ENCODE assay signal across 17 cellular contexts in genomic region chr5:173062141-173062540, GRCh38. TPM values are rescaled to one million over a fixed set of nuclear protein-coding genes. Genes with fewer than 3 reads are reported as not detected.
A peak's percentile ranks its signal among the peaks of the same experiment; 100 is the strongest.
DNase-seq lines count a peak whose midpoint lies in the region; ATAC-seq and TF ChIP-seq lines count a peak whose summit lies in the region.
"Had no signal": no experiment of that assay in that cellular context is flagged by ENCODE, and none has a peak within 500 bp of the region (broad histone marks: within the 10 kb centered on the region; RNA-seq: fewer than 3 reads in every experiment).

No MANE protein-coding gene starts in this region.

- CTCF ChIA-PET in activated CD4-positive, alpha-beta memory T cell treated with anti-CD3 and anti-CD28 coated beads for 36 hours (lab: Charles Lee): interaction anchor here (1.9 kb wide), 1 partner anchor 78 kb away, joined by 8 read pairs; the partner anchor contains the start of gene ATP6V0E1
- CTCF ChIA-PET in activated CD4-positive, alpha-beta memory T cell treated with anti-CD3 and anti-CD28 coated beads, Interleukin-2, amount 10 ng/mL, durations not matched to agents 7 days and 5 days (lab: Charles Lee): interaction anchor here (1.0 kb wide), 1 partner anchor 78 kb away, joined by 4 read pairs; the partner anchor contains the start of gene ATP6V0E1

- ATAC-seq in CD4-positive, CD25-positive, alpha-beta regulatory T cell (ENCODE audit: low read depth in 2 of 2): no peak
- no peak for ATAC-seq in activated T-helper 17 cell treated with anti-CD3 and anti-CD28 coated beads, Interleukin-2, amount 50 U/mL, for 72 hours (replicated peaks)
- ATAC-seq in GM19324 (IDR thresholded peaks at IDR 0.05; ENCODE audit: low FRiP score, unreplicated experiment): no peak
- ATAC-seq: HCT116 had no signal

- peaks cover 10% of the 10 kb centered on the region for H3K36me3 ChIP-seq in CD4-positive, CD25-positive, alpha-beta regulatory T cell (ENCODE audit: control insufficient read depth, insufficient read depth, low read length)

- H3K27ac ChIP-seq in CD4-positive, CD25-positive, alpha-beta regulatory T cell (ENCODE audit: insufficient read depth, low read length, poor library complexity, severe bottlenecking): peak overlapping the region; percentile 49
- H3K27ac ChIP-seq: GM23248 had no signal

- no peak overlapping the region for H3K4me3 Mint-ChIP-seq in activated CD4-positive, alpha-beta memory T cell treated with anti-CD3 and anti-CD28 coated beads for 36 hours
- no peak overlapping the region for H3K4me3 Mint-ChIP-seq in activated CD4-positive, alpha-beta memory T cell treated with anti-CD3 and anti-CD28 coated beads, Interleukin-2, amount 10 ng/mL, durations not matched to agents 7 days and 5 days
- peak overlapping the region in 2 of 4 donors; percentile 42 to 46 for H3K4me3 Mint-ChIP-seq in CD4-positive, CD25-positive, alpha-beta regulatory T cell
- peak overlapping the region; percentile 44 for H3K4me3 Mint-ChIP-seq in activated T-helper 17 cell treated with anti-CD3 and anti-CD28 coated beads, Interleukin-2, amount 50 U/mL, for 72 hours
- no peak overlapping the region for H3K4me3 Mint-ChIP-seq in progenitor cell of endocrine pancreas (ENCODE audit: low read depth)
- H3K4me3 Mint-ChIP-seq: CD14-positive monocyte had no signal

- POLR2A ChIA-PET in activated CD4-positive, alpha-beta memory T cell treated with anti-CD3 and anti-CD28 coated beads for 36 hours (lab: Charles Lee): interaction anchor here (0.5 to 1.3 kb wide), 2 partner anchors 78 to 274 kb away, joined by 4 to 5 read pairs; no protein-coding TSS in a partner anchor
- POLR2A ChIA-PET in activated CD4-positive, alpha-beta memory T cell treated with anti-CD3 and anti-CD28 coated beads, Interleukin-2, amount 10 ng/mL, durations not matched to agents 7 days and 5 days (lab: Charles Lee): interaction anchor here (1.2 kb wide), 1 partner anchor 78 kb away, joined by 3 read pairs; no protein-coding TSS in a partner anchor

- intact Hi-C loops in activated CD4-positive, alpha-beta memory T cell treated with anti-CD3 and anti-CD28 coated beads for 36 hours (cut with micrococcal nuclease): no loop called here

- peak overlapping the region; percentile 54 for H3K27ac Mint-ChIP-seq in activated CD4-positive, alpha-beta memory T cell treated with anti-CD3 and anti-CD28 coated beads for 36 hours
- no peak overlapping the region for H3K27ac Mint-ChIP-seq in activated CD4-positive, alpha-beta memory T cell treated with anti-CD3 and anti-CD28 coated beads, Interleukin-2, amount 10 ng/mL, durations not matched to agents 7 days and 5 days
- peak overlapping the region in 1 of 3 donors; percentile 71 for H3K27ac Mint-ChIP-seq in CD4-positive, CD25-positive, alpha-beta regulatory T cell
- peak overlapping the region; percentile 64 for H3K27ac Mint-ChIP-seq in activated T-helper 17 cell treated with anti-CD3 and anti-CD28 coated beads, Interleukin-2, amount 50 U/mL, for 72 hours
- H3K27ac Mint-ChIP-seq in progenitor cell of endocrine pancreas: peak overlapping the region; percentile 19
- H3K27ac Mint-ChIP-seq: CD14-positive monocyte had no signal

- H3K9me3 ChIP-seq in CD4-positive, CD25-positive, alpha-beta regulatory T cell (ENCODE audit: control insufficient read depth in 2 of 2, low read length in 2 of 2): no peaks in the 10 kb centered on the region

- H3K27me3 Mint-ChIP-seq in activated CD4-positive, alpha-beta memory T cell treated with anti-CD3 and anti-CD28 coated beads for 36 hours: no peaks in the 10 kb centered on the region
- no peaks in the 10 kb centered on the region for H3K27me3 Mint-ChIP-seq in activated CD4-positive, alpha-beta memory T cell treated with anti-CD3 and anti-CD28 coated beads, Interleukin-2, amount 10 ng/mL, durations not matched to agents 7 days and 5 days
- H3K27me3 Mint-ChIP-seq in CD4-positive, CD25-positive, alpha-beta regulatory T cell: no peaks in the 10 kb centered on the region
- H3K27me3 Mint-ChIP-seq in activated T-helper 17 cell treated with anti-CD3 and anti-CD28 coated beads, Interleukin-2, amount 50 U/mL, for 72 hours: no peaks in the 10 kb centered on the region
- H3K27me3 Mint-ChIP-seq in progenitor cell of endocrine pancreas: no peaks in the 10 kb centered on the region

- no peak for DNase-seq in activated CD4-positive, alpha-beta memory T cell treated with anti-CD3 and anti-CD28 coated beads for 36 hours
- no peak for DNase-seq in activated CD4-positive, alpha-beta memory T cell treated with anti-CD3 and anti-CD28 coated beads, Interleukin-2, amount 10 ng/mL, durations not matched to agents 7 days and 5 days
- DNase-seq in CD4-positive, CD25-positive, alpha-beta regulatory T cell: no peak
- no peak for DNase-seq in progenitor cell of endocrine pancreas (ENCODE audit: low spot score, unreplicated experiment)
- DNase-seq in effector CD8-positive, alpha-beta T cell (lab: John Stamatoyannopoulos, UW): no peak
- DNase-seq in NCI-H1092 treated with DMSO at 0.1 percent for 48 hours (lab: John Stamatoyannopoulos, UW): no peak
- DNase-seq: Calu3; GM23248; IMR-90; NCI-H1436; NCI-H2029 treated with DMSO at 0.1 percent for 48 hours; NCI-H526 treated with DMSO at 0.1 percent for 48 hours; NK-92 treated with Interleukin-12 subunit alpha and Interleukin-12 subunit beta, amount 100 ng/mL, for 24 hours had no signal

- TF ChIP-seq CTCF in progenitor cell of endocrine pancreas (IDR thresholded peaks at IDR 0.05; ENCODE audit: unreplicated experiment): no peak

- peaks cover 60% of the 10 kb centered on the region for H3K4me1 ChIP-seq in CD4-positive, CD25-positive, alpha-beta regulatory T cell (ENCODE audit: control insufficient read depth, insufficient read depth, low read length, poor library complexity, severe bottlenecking)

- H3K27me3 ChIP-seq in CD4-positive, CD25-positive, alpha-beta regulatory T cell (ENCODE audit: control insufficient read depth, insufficient read depth, low read length): no peaks in the 10 kb centered on the region

- peaks cover 58% of the 10 kb centered on the region for H3K4me1 Mint-ChIP-seq in activated CD4-positive, alpha-beta memory T cell treated with anti-CD3 and anti-CD28 coated beads for 36 hours (ENCODE audit: low read depth)
- H3K4me1 Mint-ChIP-seq in activated CD4-positive, alpha-beta memory T cell treated with anti-CD3 and anti-CD28 coated beads, Interleukin-2, amount 10 ng/mL, durations not matched to agents 7 days and 5 days: peaks cover 46% of the 10 kb centered on the region
- peaks cover 45 to 83% (median 51%) of the 10 kb centered on the region in 4 donors for H3K4me1 Mint-ChIP-seq in CD4-positive, CD25-positive, alpha-beta regulatory T cell
- H3K4me1 Mint-ChIP-seq in activated T-helper 17 cell treated with anti-CD3 and anti-CD28 coated beads, Interleukin-2, amount 50 U/mL, for 72 hours: peaks cover 29% of the 10 kb centered on the region
- peaks cover 16% of the 10 kb centered on the region for H3K4me1 Mint-ChIP-seq in progenitor cell of endocrine pancreas (ENCODE audit: low read depth)

- H3K36me3 Mint-ChIP-seq in activated CD4-positive, alpha-beta memory T cell treated with anti-CD3 and anti-CD28 coated beads for 36 hours: no peaks in the 10 kb centered on the region
- no peaks in the 10 kb centered on the region for H3K36me3 Mint-ChIP-seq in activated CD4-positive, alpha-beta memory T cell treated with anti-CD3 and anti-CD28 coated beads, Interleukin-2, amount 10 ng/mL, durations not matched to agents 7 days and 5 days (ENCODE audit: low read depth)
- peaks cover 11% of the 10 kb centered on the region for H3K36me3 Mint-ChIP-seq in CD4-positive, CD25-positive, alpha-beta regulatory T cell
- H3K36me3 Mint-ChIP-seq in activated T-helper 17 cell treated with anti-CD3 and anti-CD28 coated beads, Interleukin-2, amount 50 U/mL, for 72 hours (ENCODE audit: low read depth): peaks cover 25% of the 10 kb centered on the region
- peaks cover 14% of the 10 kb centered on the region for H3K36me3 Mint-ChIP-seq in progenitor cell of endocrine pancreas (ENCODE audit: insufficient read depth)

- H3K4me3 ChIP-seq in CD4-positive, CD25-positive, alpha-beta regulatory T cell (ENCODE audit: low read depth, low read length): peak overlapping the region; percentile 10
- H3K4me3 ChIP-seq: GM23248 had no signal

- H3K9me3 Mint-ChIP-seq in activated CD4-positive, alpha-beta memory T cell treated with anti-CD3 and anti-CD28 coated beads for 36 hours: no peaks in the 10 kb centered on the region
- no peaks in the 10 kb centered on the region for H3K9me3 Mint-ChIP-seq in activated CD4-positive, alpha-beta memory T cell treated with anti-CD3 and anti-CD28 coated beads, Interleukin-2, amount 10 ng/mL, durations not matched to agents 7 days and 5 days
- peaks cover 0 to 1% (median 0%) of the 10 kb centered on the region in 7 donors for H3K9me3 Mint-ChIP-seq in CD4-positive, CD25-positive, alpha-beta regulatory T cell
- no peaks in the 10 kb centered on the region for H3K9me3 Mint-ChIP-seq in activated T-helper 17 cell treated with anti-CD3 and anti-CD28 coated beads, Interleukin-2, amount 50 U/mL, for 72 hours
- H3K9me3 Mint-ChIP-seq in progenitor cell of endocrine pancreas (ENCODE audit: low read depth): peaks cover 7% of the 10 kb centered on the region
- H3K9me3 Mint-ChIP-seq: CD14-positive monocyte had no signal

RNA-seq across cellular contexts. Expression of gene CREBRF, which starts 6.0 kb away (rescaled TPM):
- total RNA-seq in activated CD4-positive, alpha-beta memory T cell treated with anti-CD3 and anti-CD28 coated beads for 36 hours: 10 to 100 TPM; 15.3 to 16.3 TPM
- 10 to 100 TPM; 24.2 to 25.4 TPM for total RNA-seq in activated CD4-positive, alpha-beta memory T cell treated with anti-CD3 and anti-CD28 coated beads, Interleukin-2, amount 10 ng/mL, durations not matched to agents 7 days and 5 days
- total RNA-seq in CD4-positive, CD25-positive, alpha-beta regulatory T cell: 126 TPM
- polyA plus RNA-seq in CD4-positive, CD25-positive, alpha-beta regulatory T cell: 10 to 100 TPM; 59.5 to 69.2 (median 65.1) TPM
- 10 to 100 TPM; 10.5 to 29.5 TPM for total RNA-seq in activated T-helper 17 cell treated with anti-CD3 and anti-CD28 coated beads, Interleukin-2, amount 50 U/mL, for 72 hours
- 17.4 and 17.8 TPM in 2 replicates for total RNA-seq in progenitor cell of endocrine pancreas
